Comparison of ENCODE assay signal across 8 cellular contexts in genomic region chrX:141278306-141278705, GRCh38.
DNase-seq lines count a peak whose midpoint lies in the region; ATAC-seq and TF ChIP-seq lines count a peak whose summit lies in the region.

No MANE protein-coding gene starts in this region.

- no peaks in the 10 kb centered on the region for H3K36me3 ChIP-seq in tibial artery

- H3K27ac ChIP-seq in tibial artery = no peak overlapping the region

- no peaks in the 10 kb centered on the region for H3K9me3 ChIP-seq in tibial artery

- no peak overlapping the region for H3K4me3 ChIP-seq in tibial artery

- intact Hi-C loops in tibial artery (cut with DNase I; ENCODE audit: low total_unique reads) = no loop called here

- no peaks in the 10 kb centered on the region for H3K27me3 ChIP-seq in tibial artery

- no peak for ATAC-seq in HG02678 (IDR thresholded peaks at IDR 0.05; ENCODE audit: unreplicated experiment)

- DNase-seq in Ammon's horn (ENCODE audit: low spot score) = peak; percentile 23
- DNase-seq in HCEC 1CT = peak; percentile 13
- peak; percentile 72 for DNase-seq in OCI-M1 (lab: John Stamatoyannopoulos, UW)
- peak; percentile 23 for DNase-seq in fibroblast of peridontal ligament (ENCODE audit: extremely low read depth)
- no peak for DNase-seq in tibial artery
- DNase-seq in activated CD4-positive, alpha-beta T cell treated with anti-CD3 and anti-CD28 coated beads, Interleukin-2, amount 50 U/mL, for 1 hour = no peak
- no peak for DNase-seq in NCI-H146 treated with DMSO at 0.1 percent for 48 hours (lab: John Stamatoyannopoulos, UW; ENCODE audit: unreplicated experiment)

- peaks cover 0 to 11% (median 0%) of the 10 kb centered on the region in 4 donors for H3K4me1 ChIP-seq in tibial artery

- peak; percentile 16 to 33 for TF ChIP-seq CTCF in tibial artery (IDR thresholded peaks at IDR 0.05)

Comparison
In these comparisons a context has a peak if more than half of its experiments do, and no peak if none do; other contexts are left out.
1. DNase-seq: peak in Ammon's horn (single experiment), HCEC 1CT (single experiment), OCI-M1 (single experiment) and fibroblast of peridontal ligament (single experiment); none in tibial artery (0 of 2), activated CD4-positive, alpha-beta T cell treated with anti-CD3 and anti-CD28 coated beads, Interleukin-2, amount 50 U/mL, for 1 hour (single experiment) and NCI-H146 treated with DMSO at 0.1 percent for 48 hours (single experiment).